In the genomic region with DNA sequence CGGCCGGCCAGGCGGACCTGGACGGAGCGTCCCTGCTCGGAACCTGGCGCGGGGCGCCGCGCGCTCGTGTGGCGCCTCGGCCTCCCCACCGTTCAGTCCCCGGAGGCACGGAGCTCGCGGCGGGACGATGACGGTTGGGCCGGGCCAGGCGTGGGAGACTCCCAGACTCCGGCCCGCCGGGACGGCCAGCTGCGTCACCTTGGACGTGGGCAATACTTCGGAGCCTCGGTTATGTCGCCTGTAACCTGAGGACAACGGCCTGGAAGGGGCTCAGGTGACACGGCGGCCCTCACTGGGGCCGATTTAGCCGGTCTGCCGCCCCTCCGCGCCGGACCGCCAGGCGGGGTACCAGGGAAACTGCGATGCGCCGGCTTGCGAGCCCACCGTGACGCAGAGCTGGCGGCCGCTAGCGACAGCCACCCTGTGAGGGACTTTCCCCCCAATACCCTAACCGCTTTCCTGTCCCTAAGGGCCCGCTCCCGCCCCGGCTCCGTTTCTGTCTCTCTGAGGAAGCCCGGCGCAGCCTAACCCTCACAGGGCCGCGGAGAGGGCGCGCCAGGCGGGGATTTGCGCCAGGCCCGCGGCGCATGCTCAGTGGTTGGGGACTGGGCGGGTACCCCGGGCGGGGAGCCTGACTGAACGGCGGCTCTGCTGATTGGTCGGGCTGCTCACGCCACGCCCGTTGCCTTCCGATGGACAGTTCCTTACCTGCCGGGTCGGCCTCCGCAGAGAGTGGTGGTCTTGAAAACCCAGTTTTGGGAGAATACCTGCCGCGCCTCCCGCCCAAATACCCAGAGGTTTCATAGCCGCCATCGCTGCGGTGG, we compare ENCODE assay signal across 8 cellular contexts.
DNase-seq lines count a peak whose midpoint lies in the region; ATAC-seq, FAIRE-seq and TF ChIP-seq lines count a peak whose summit lies in the region.

No MANE protein-coding gene starts in this region.

- no peak for TF ChIP-seq RAD21 in A549 (conservative IDR thresholded peaks at IDR 0.05 in 1 of 2, IDR thresholded peaks at IDR 0.05 in 1 of 2)

- POLR2A ChIA-PET in A549 (lab: Yijun Ruan, JAX) = interaction anchor here (0.6 to 2.4 kb wide), 5 partner anchors 32 to 114 kb away, joined by 3 to 10 read pairs (median 4); a partner anchor contains a TSS

- peak overlapping the region; percentile 93 to 96 for H3K27ac ChIP-seq in A549

- H3K4me3 ChIP-seq in A549 = peak overlapping the region; percentile 87
- peak overlapping the region; percentile 80 for H3K4me3 ChIP-seq in kidney epithelial cell (ENCODE audit: low read depth, low read length)

- H3K27ac Mint-ChIP-seq in chondrocyte (ENCODE audit: unreplicated experiment) = peak overlapping the region; percentile 95

- TF ChIP-seq POLR2A in A549 (IDR thresholded peaks at IDR 0.05; ENCODE audit: low read length) = peak; percentile 40

- H3K27me3 Mint-ChIP-seq in chondrocyte (ENCODE audit: low read depth) = no peaks in the 10 kb centered on the region

- no peak for TF ChIP-seq EP300 in A549 (IDR thresholded peaks at IDR 0.05)

- DNase-seq in A549 (ENCODE audit: low read depth in 1 of 2, low spot score in 1 of 2) (peak; percentile 86 to 93), NCI-H2196 (lab: John Stamatoyannopoulos, UW; ENCODE audit: unreplicated experiment) (peak; percentile 79), chondrocyte (ENCODE audit: low spot score) (peak; percentile 96), kidney epithelial cell (ENCODE audit: low read depth) (peak; percentile 51)
- peak; percentile 88 for DNase-seq in activated CD4-positive, alpha-beta T cell treated with anti-CD3 and anti-CD28 coated beads for 24 hours (ENCODE audit: low read depth in 2 of 2)
- DNase-seq in stimulated activated CD4-positive, alpha-beta T cell treated with anti-CD3 and anti-CD28 coated beads, Interleukin-15, amount 100 ng/mL, for 24 hours = peak; percentile 96

- H3K36me3 Mint-ChIP-seq in chondrocyte (ENCODE audit: low read depth) = no peaks in the 10 kb centered on the region

- H3K4me3 Mint-ChIP-seq in chondrocyte (ENCODE audit: unreplicated experiment) = peak overlapping the region; percentile 95

- H3K27me3 ChIP-seq in kidney epithelial cell (ENCODE audit: control insufficient read depth, insufficient read depth, low read length) = no peaks in the 10 kb centered on the region

- H3K9me3 Mint-ChIP-seq in chondrocyte (ENCODE audit: low read depth) = no peaks in the 10 kb centered on the region

- H3K4me1 ChIP-seq in A549 = peaks cover 13% of the 10 kb centered on the region; the same call in 1 of the 3 replicates

- peak overlapping the region; percentile 79 for H3K4me2 ChIP-seq in A549

- no peaks in the 10 kb centered on the region for H3K9me3 ChIP-seq in A549

- TF ChIP-seq CTCF in A549 (IDR thresholded peaks at IDR 0.05) (no peak), chondrocyte (IDR thresholded peaks at IDR 0.05) (peak; percentile 74), kidney epithelial cell (IDR thresholded peaks at IDR 0.05; ENCODE audit: insufficient read depth, low read length, poor library complexity, severe bottlenecking) (peak; percentile 25)

- CTCF ChIA-PET in A549 (lab: Yijun Ruan, JAX) = interaction anchor here (0.9 to 1.9 kb wide), 4 partner anchors 10 to 86 kb away, joined by 3 to 7 read pairs (median 4); no protein-coding TSS in a partner anchor

- FAIRE-seq in A549 (lab: Jason Lieb, UNC) = no peak

- no peaks in the 10 kb centered on the region for H3K36me3 ChIP-seq in kidney epithelial cell (ENCODE audit: control insufficient read depth, insufficient read depth, low read length)

- no CpG with 5 or more reads among the region's 89 CpGs for WGBS in A549 (ENCODE audit: missing lambda C conversion rate)

- ATAC-seq in A549 (peak; percentile 86 to 96), GM18861 (IDR thresholded peaks at IDR 0.05; ENCODE audit: unreplicated experiment) (peak; percentile 83), HG03097 (IDR thresholded peaks at IDR 0.05; ENCODE audit: low FRiP score, unreplicated experiment) (peak; percentile 88)

- peaks cover 20% of the 10 kb centered on the region for H3K4me1 Mint-ChIP-seq in chondrocyte (ENCODE audit: low read depth)

TF ChIP-seq in A549, 52 proteins besides CTCF, POLR2A, EP300 and RAD21:
- TF ChIP-seq, protein P1, sequence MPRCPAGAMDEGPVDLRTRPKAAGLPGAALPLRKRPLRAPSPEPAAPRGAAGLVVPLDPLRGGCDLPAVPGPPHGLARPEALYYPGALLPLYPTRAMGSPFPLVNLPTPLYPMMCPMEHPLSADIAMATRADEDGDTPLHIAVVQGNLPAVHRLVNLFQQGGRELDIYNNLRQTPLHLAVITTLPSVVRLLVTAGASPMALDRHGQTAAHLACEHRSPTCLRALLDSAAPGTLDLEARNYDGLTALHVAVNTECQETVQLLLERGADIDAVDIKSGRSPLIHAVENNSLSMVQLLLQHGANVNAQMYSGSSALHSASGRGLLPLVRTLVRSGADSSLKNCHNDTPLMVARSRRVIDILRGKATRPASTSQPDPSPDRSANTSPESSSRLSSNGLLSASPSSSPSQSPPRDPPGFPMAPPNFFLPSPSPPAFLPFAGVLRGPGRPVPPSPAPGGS (IDR thresholded peaks at IDR 0.05) = 0 out of 3 replicates have a peak, but pooled peaks have one; percentile 24
- TF ChIP-seq PHF8 (IDR thresholded peaks at IDR 0.05; ENCODE audit: borderline replicate concordance, low read depth) = peak; percentile 12; the same call in 1 of the 2 replicates
- no peak for TF ChIP-seq ZFP36 (IDR thresholded peaks at IDR 0.05; ENCODE audit: borderline replicate concordance, partially characterized antibody)

Comparison
In these comparisons a context has a peak if more than half of its experiments do, and no peak if none do; other contexts are left out.
1. Peak in every context shown above with its lines: DNase-seq, ATAC-seq, H3K4me3 ChIP-seq and H3K27ac ChIP-seq.